10 cellular contexts compared by ENCODE assay signal in the genomic region with DNA sequence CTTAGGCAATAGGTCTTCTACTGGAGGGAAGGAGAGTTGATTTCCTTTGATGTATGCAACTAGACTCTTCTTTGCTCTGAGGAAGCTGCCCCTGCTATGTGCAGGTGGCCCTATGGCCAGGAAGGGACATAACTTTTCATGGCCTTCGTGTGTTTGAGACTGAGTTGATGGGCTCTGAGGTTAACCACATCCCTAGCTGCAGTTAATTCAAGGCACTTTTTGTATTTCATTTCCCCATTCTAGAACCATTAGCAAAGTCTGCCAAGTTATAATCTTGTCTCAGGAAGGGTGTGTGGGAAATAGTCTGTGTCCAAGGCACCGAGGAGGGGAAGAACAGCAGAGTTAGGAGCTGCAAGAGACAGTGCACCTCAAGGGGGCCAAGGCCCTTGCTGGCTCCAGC. TPM values are rescaled to one million over a fixed set of nuclear protein-coding genes. Genes with fewer than 3 reads are reported as not detected.
A peak's percentile ranks its signal among the peaks of the same experiment; 100 is the strongest.
DNase-seq lines count a peak whose midpoint lies in the region; ATAC-seq and TF ChIP-seq lines count a peak whose summit lies in the region.
"Had no signal": no experiment of that assay in that cellular context is flagged by ENCODE, and none has a peak within 500 bp of the region (broad histone marks: within the 10 kb centered on the region; RNA-seq: fewer than 3 reads in every experiment).

No MANE protein-coding gene starts in this region.

- no peak overlapping the region for H3K4me3 ChIP-seq in suprapubic skin
- no peak overlapping the region for H3K4me3 ChIP-seq in aorta (ENCODE audit: low read length in 2 of 2)

- H3K9me3 ChIP-seq in suprapubic skin (no peaks in the 10 kb centered on the region), aorta (ENCODE audit: control insufficient read depth, low read length) (no peaks in the 10 kb centered on the region)

- no peak for TF ChIP-seq EP300 in suprapubic skin (IDR thresholded peaks at IDR 0.05)

- H3K27me3 ChIP-seq in suprapubic skin = peaks cover 3% of the 10 kb centered on the region
- no peaks in the 10 kb centered on the region for H3K27me3 ChIP-seq in aorta (ENCODE audit: control insufficient read depth in 1 of 2, insufficient read depth in 2 of 2, low read length in 1 of 2)

- 49% methylated on average over 2 of the region's 2 CpGs for WGBS in suprapubic skin
- 70 to 72% methylated on average over 2 of the region's 2 CpGs for WGBS in aorta, 2 donors

- H3K36me3 ChIP-seq in suprapubic skin = no peaks in the 10 kb centered on the region
- no peaks in the 10 kb centered on the region for H3K36me3 ChIP-seq in aorta (ENCODE audit: control insufficient read depth in 1 of 2, insufficient read depth in 2 of 2, low read length in 1 of 2)

- H3K4me1 ChIP-seq in suprapubic skin (no peaks in the 10 kb centered on the region), aorta (ENCODE audit: control insufficient read depth in 1 of 2, insufficient read depth in 2 of 2, low read length in 2 of 2) (no peaks in the 10 kb centered on the region)
- H3K4me1 ChIP-seq: parathyroid adenoma had no signal

- intact Hi-C loops in aorta (cut with DNase I) = no loop called here

- ATAC-seq in GM19468 (IDR thresholded peaks at IDR 0.05; ENCODE audit: extremely low read depth, unreplicated experiment) (peak; percentile 65), HG03108 (IDR thresholded peaks at IDR 0.05; ENCODE audit: unreplicated experiment) (peak; percentile 66), aorta (ENCODE audit: low FRiP score) (no peak)

- TF ChIP-seq CTCF in GM10266 (IDR thresholded peaks at IDR 0.05; ENCODE audit: control insufficient read depth, insufficient read depth, low read depth, missing control alignments) (no peak), suprapubic skin (IDR thresholded peaks at IDR 0.05) (no peak)

- H3K27ac ChIP-seq in suprapubic skin (no peak overlapping the region), aorta (ENCODE audit: low read depth in 1 of 2, low read length in 2 of 2) (no peak overlapping the region)
- H3K27ac ChIP-seq: parathyroid adenoma had no signal

- DNase-seq in GM10266 (ENCODE audit: extremely low spot score) (peak; percentile 32), OCI-M1 (lab: John Stamatoyannopoulos, UW) (peak; percentile 47), suprapubic skin (ENCODE audit: low spot score in 2 of 2) (no peak), DMS79 (lab: John Stamatoyannopoulos, UW) (no peak), aorta (no peak)
- no peak for DNase-seq in activated naive CD4-positive, alpha-beta T cell treated with Interleukin-2 at 50 U/mL for 16 hours
- DNase-seq: stimulated activated CD8-positive, alpha-beta memory T cell treated with anti-CD3 and anti-CD28 coated beads, Interleukin-4, amount 100 ng/mL, for 48 hours had no signal

- TF ChIP-seq POLR2A in suprapubic skin (IDR thresholded peaks at IDR 0.05) = no peak

RNA-seq across cellular contexts. Expression of gene FCRL4, which starts 2.5 kb away (rescaled TPM):
- total RNA-seq in suprapubic skin (not detected), aorta (not detected)
- not detected for polyA plus RNA-seq in aorta

RNA-seq across cellular contexts. Expression of gene FCRL5, which starts 43.0 kb away (rescaled TPM):
- total RNA-seq in suprapubic skin (not detected), aorta (under 1 TPM; 0.63 to 0.84 TPM)
- polyA plus RNA-seq in aorta = under 1 TPM; 0.18 to 0.38 TPM

Comparison
In these comparisons a context has a peak if more than half of its experiments do, and no peak if none do; other contexts are left out.
1. DNase-seq: peak in GM10266 (single experiment) and OCI-M1 (single experiment); none in suprapubic skin (0 of 2), activated naive CD4-positive, alpha-beta T cell treated with Interleukin-2 at 50 U/mL for 16 hours (single experiment), DMS79 (single experiment) and aorta (0 of 2).